1 cellular context compared by ENCODE assay signal in the genomic region with DNA sequence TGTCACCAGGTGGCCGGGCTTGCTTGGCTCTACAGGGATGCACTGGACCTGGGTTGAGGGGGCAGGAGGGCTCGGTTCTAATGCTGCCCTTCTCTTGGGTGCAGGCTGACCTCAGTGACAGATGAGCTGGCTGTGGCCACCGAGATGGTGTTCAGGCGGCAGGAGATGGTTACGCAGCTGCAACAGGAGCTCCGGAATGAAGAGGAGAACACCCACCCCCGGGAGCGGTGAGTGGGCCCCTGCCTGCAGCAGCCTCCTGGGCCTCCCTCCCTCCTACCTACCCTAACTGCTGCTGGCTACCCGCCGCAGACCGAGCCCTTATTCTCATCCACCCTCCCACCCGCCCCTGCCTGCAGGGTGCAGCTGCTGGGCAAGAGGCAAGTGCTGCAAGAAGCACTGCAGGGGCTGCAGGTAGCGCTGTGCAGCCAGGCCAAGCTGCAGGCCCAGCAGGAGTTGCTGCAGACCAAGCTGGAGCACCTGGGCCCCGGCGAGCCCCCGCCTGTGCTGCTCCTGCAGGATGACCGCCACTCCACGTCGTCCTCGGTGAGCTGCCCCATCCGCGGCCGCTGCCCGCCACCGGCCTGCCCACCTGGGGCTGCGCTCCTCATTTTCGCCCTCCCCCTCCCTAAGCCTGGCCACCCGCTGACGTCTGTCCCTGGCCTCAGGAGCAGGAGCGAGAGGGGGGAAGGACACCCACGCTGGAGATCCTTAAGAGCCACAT.
TF ChIP-seq lines count a peak whose summit lies in the region.

No MANE protein-coding gene starts in this region.

TF ChIP-seq in HEK293, 187 proteins besides CTCF, POLR2A, EP300 and RAD21 (continued from another document):
- TF ChIP-seq ZNF26 (tag by site-specific recombination; IDR thresholded peaks at IDR 0.05) (no peak), ZNF837 (tag by site-specific recombination; IDR thresholded peaks at IDR 0.05) (no peak), TSHZ1 (tag by site-specific recombination; IDR thresholded peaks at IDR 0.05; ENCODE audit: borderline replicate concordance) (no peak), ZIC2 (tag by site-specific recombination; IDR thresholded peaks at IDR 0.05) (peak; percentile 59), EGR2 (tag by site-specific recombination; IDR thresholded peaks at IDR 0.05; ENCODE audit: low read depth) (peak; percentile 45), GFI1B (tag by site-specific recombination; IDR thresholded peaks at IDR 0.05) (no peak), ZBTB44 (tag by site-specific recombination; IDR thresholded peaks at IDR 0.05) (peak; percentile 17; the same call in 1 of the 2 replicates), ZNF350 (tag by site-specific recombination; IDR thresholded peaks at IDR 0.05) (no peak), ZFHX2 (tag by site-specific recombination; conservative IDR thresholded peaks at IDR 0.05) (0 out of 2 replicates have a peak, but pooled peaks have one; percentile 20), ZNF76 (tag by site-specific recombination; IDR thresholded peaks at IDR 0.05; ENCODE audit: borderline replicate concordance, low read depth) (no peak), ZNF223 (tag by site-specific recombination; IDR thresholded peaks at IDR 0.05) (no peak)
- TF ChIP-seq, protein P1, sequence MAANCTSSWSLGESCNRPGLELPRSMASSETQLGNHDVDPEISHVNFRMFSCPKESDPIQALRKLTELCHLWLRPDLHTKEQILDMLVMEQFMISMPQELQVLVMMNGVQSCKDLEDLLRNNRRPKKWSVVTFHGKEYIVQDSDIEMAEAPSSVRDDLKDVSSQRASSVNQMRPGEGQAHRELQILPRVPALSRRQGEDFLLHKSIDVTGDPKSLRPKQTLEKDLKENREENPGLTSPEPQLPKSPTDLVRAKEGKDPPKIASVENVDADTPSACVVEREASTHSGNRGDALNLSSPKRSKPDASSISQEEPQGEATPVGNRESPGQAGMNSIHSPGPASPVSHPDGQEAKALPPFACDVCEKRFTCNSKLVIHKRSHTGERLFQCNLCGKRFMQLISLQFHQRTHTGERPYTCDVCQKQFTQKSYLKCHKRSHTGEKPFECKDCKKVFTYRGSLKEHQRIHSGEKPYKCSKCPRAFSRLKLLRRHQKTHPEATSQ (tag by site-specific recombination; IDR thresholded peaks at IDR 0.05) = no peak
